ENCODE assay signal across 23 cellular contexts in the genomic region with DNA sequence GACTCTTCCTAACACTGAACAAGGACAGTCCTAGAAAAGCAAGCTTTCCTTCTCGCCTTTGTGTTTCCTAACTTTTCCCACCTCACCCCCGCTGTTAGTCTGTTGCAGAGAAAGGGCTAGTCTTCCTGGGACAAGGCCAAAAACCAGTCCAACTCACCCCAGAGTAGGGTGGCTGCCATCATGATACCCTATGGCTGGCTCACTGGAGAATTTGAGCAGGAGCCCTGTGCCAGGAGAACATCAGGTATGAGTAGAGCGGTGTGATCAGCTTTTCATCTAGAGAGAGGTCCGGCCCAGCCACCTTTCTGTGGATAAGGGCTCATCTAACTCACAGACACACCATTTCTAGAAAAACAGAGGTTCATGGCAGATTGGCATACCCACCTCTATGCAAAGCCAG. TPM values are rescaled to one million over a fixed set of nuclear protein-coding genes. Genes with fewer than 3 reads are reported as not detected.
DNase-seq lines count a peak whose midpoint lies in the region; ATAC-seq and TF ChIP-seq lines count a peak whose summit lies in the region.
"Had no signal": no experiment of that assay in that cellular context is flagged by ENCODE, and none has a peak within 500 bp of the region (broad histone marks: within the 10 kb centered on the region; RNA-seq: fewer than 3 reads in every experiment).

No MANE protein-coding gene starts in this region.

- no peak overlapping the region for H3K4me3 Mint-ChIP-seq in activated B cell treated with CpG ODN at 0.5 μM for 24 hours
- H3K4me3 Mint-ChIP-seq: activated naive CD4-positive, alpha-beta T cell treated with anti-CD3 and anti-CD28 coated beads, Interleukin-2, amount 10 ng/mL, durations not matched to agents 7 days and 5 days; neural progenitor cell; stimulated activated naive B cell treated with anti-CD40 and anti-IgM and Interleukin-4, amounts not matched to agents 10 μg/mL and 1 μg/mL and 100 μg/mL, for 72 hours had no signal

- H4K8ac ChIP-seq in mesenchymal stem cell (ENCODE audit: low read length), result peak overlapping the region; percentile 35

- H3K79me2 ChIP-seq in smooth muscle cell (ENCODE audit: low read depth), result peaks cover 19% of the 10 kb centered on the region

- no peak for TF ChIP-seq POLR2A in upper lobe of left lung (IDR thresholded peaks at IDR 0.05)

- DNase-seq in activated B cell treated with CpG ODN at 0.5 μM for 24 hours (no peak), mesenchymal stem cell (no peak), smooth muscle cell (lab: John Stamatoyannopoulos, UW; ENCODE audit: unreplicated experiment) (no peak), upper lobe of left lung (no peak), NCI-H510A (lab: John Stamatoyannopoulos, UW) (no peak)
- DNase-seq in stimulated activated naive CD4-positive, alpha-beta T cell treated with Interleukin-2 at 50 U/mL for 16 hours (lab: John Stamatoyannopoulos, UW), result no peak
- DNase-seq: activated CD4-positive, alpha-beta T cell treated with anti-CD3 and anti-CD28 coated beads, Interleukin-2, amount 50 U/mL, for 4 hours; activated naive CD4-positive, alpha-beta T cell treated with anti-CD3 and anti-CD28 coated beads, Interleukin-2, amount 10 ng/mL, durations not matched to agents 7 days and 5 days; DMS153; hypothalamus; kidney; NCI-H1436 treated with DMSO at 0.1 percent for 48 hours; NCI-H2171; NCI-H774; SIG-M5; stimulated activated naive B cell treated with anti-CD40 and anti-IgM and Interleukin-4, amounts not matched to agents 10 μg/mL and 1 μg/mL and 100 μg/mL, for 72 hours; T-helper 2 cell had no signal

- peak overlapping the region in 1 of 2 experiments; percentile 24 for H3K4ac ChIP-seq in mesenchymal stem cell (ENCODE audit: low read depth in 1 of 2, low read length in 2 of 2)

- intact Hi-C loops in activated B cell treated with CpG ODN at 0.5 μM for 24 hours (cut with micrococcal nuclease), result no loop called here

- no peak overlapping the region for H3K14ac ChIP-seq in mesenchymal stem cell (ENCODE audit: low read length in 2 of 2)

- H2AFZ ChIP-seq in mesenchymal stem cell (ENCODE audit: low read depth, low read length), result no peak overlapping the region
- no peak overlapping the region for H2AFZ ChIP-seq in smooth muscle cell (ENCODE audit: low read depth)
- H2AFZ ChIP-seq: neural progenitor cell had no signal

- H3K9me3 Mint-ChIP-seq in activated B cell treated with CpG ODN at 0.5 μM for 24 hours, result no peaks in the 10 kb centered on the region

- H3K4me1 ChIP-seq in BLaER1 (peaks cover 93% of the 10 kb centered on the region), mesenchymal stem cell (ENCODE audit: control insufficient read depth, insufficient read depth, low read depth, low read length) (peaks cover 38% of the 10 kb centered on the region), smooth muscle cell (ENCODE audit: low read depth) (peaks cover 19% of the 10 kb centered on the region), upper lobe of left lung (peaks cover 39 to 63% (median 46%) of the 10 kb centered on the region in 4 donors)

- peak overlapping the region; percentile 44 for H4K91ac ChIP-seq in mesenchymal stem cell (ENCODE audit: low read length)

- H2AK5ac ChIP-seq in mesenchymal stem cell (ENCODE audit: low read length, severe bottlenecking), result peak overlapping the region; percentile 53

- peak overlapping the region; percentile 38 to 92 for H2BK12ac ChIP-seq in mesenchymal stem cell (ENCODE audit: low read length in 2 of 2)

- no peaks in the 10 kb centered on the region for H4K20me1 ChIP-seq in BLaER1
- no peaks in the 10 kb centered on the region for H4K20me1 ChIP-seq in smooth muscle cell (ENCODE audit: low read depth)

- peaks cover 5% of the 10 kb centered on the region for H3F3A ChIP-seq in smooth muscle cell (ENCODE audit: low read depth)

- H3K79me1 ChIP-seq in mesenchymal stem cell (replicated peaks; ENCODE audit: low read length, poor library complexity, severe bottlenecking), result peaks cover 26% of the 10 kb centered on the region

- no peak overlapping the region for H2BK15ac ChIP-seq in mesenchymal stem cell (ENCODE audit: low read depth, poor library complexity, severe bottlenecking)

- H3K23ac ChIP-seq in mesenchymal stem cell (ENCODE audit: low read length in 2 of 2), result no peak overlapping the region

- H3K4me1 Mint-ChIP-seq in activated B cell treated with CpG ODN at 0.5 μM for 24 hours, result peaks cover 96% of the 10 kb centered on the region

- no peaks in the 10 kb centered on the region for H3K27me3 Mint-ChIP-seq in activated B cell treated with CpG ODN at 0.5 μM for 24 hours
- H3K27me3 Mint-ChIP-seq: stimulated activated naive B cell treated with anti-CD40 and anti-IgM and Interleukin-4, amounts not matched to agents 10 μg/mL and 1 μg/mL and 100 μg/mL, for 72 hours had no signal

- CTCF ChIA-PET in activated B cell treated with CpG ODN at 0.5 μM for 24 hours (lab: Charles Lee), result no interaction called here

- H3K4me3 ChIP-seq in BLaER1 (no peak overlapping the region), mesenchymal stem cell (ENCODE audit: insufficient read depth in 1 of 2, low read depth in 1 of 2, low read length in 2 of 2) (no peak overlapping the region), smooth muscle cell (no peak overlapping the region), upper lobe of left lung (no peak overlapping the region)
- H3K4me3 ChIP-seq: neural progenitor cell had no signal

- peaks cover 15% of the 10 kb centered on the region for H3K9me3 ChIP-seq in BLaER1
- H3K9me3 ChIP-seq in mesenchymal stem cell (ENCODE audit: control insufficient read depth, low read length), result no peaks in the 10 kb centered on the region
- H3K9me3 ChIP-seq in smooth muscle cell (replicated peaks; ENCODE audit: low read depth), result no peaks in the 10 kb centered on the region
- no peaks in the 10 kb centered on the region for H3K9me3 ChIP-seq in upper lobe of left lung

- H3K36me3 ChIP-seq in BLaER1 (no peaks in the 10 kb centered on the region), mesenchymal stem cell (ENCODE audit: control insufficient read depth in 1 of 2, insufficient read depth in 2 of 2, low read depth in 1 of 2, low read length in 2 of 2) (no peaks in the 10 kb centered on the region), smooth muscle cell (ENCODE audit: low read depth) (no peaks in the 10 kb centered on the region), upper lobe of left lung (no peaks in the 10 kb centered on the region)
- H3K36me3 ChIP-seq: neural progenitor cell had no signal

- POLR2A ChIA-PET in activated B cell treated with CpG ODN at 0.5 μM for 24 hours (lab: Charles Lee), result interaction anchor here (1.6 to 23.4 kb wide), 2 partner anchors 19 to 303 kb away, joined by 6 to 2953 read pairs; a partner anchor contains a TSS

- no peak for TF ChIP-seq EP300 in upper lobe of left lung (IDR thresholded peaks at IDR 0.05)

- H3K4me2 ChIP-seq in BLaER1 (peak overlapping the region; percentile 10; the same call in 1 of the 2 replicates), mesenchymal stem cell (ENCODE audit: low read length, poor library complexity, severe bottlenecking) (no peak overlapping the region), smooth muscle cell (no peak overlapping the region)
- H3K4me2 ChIP-seq: neural progenitor cell had no signal

- H3K27ac ChIP-seq in BLaER1, result no peak overlapping the region
- H3K27ac ChIP-seq in mesenchymal stem cell (ENCODE audit: low read length, poor library complexity, severe bottlenecking), result no peak overlapping the region
- peak overlapping the region; percentile 41 for H3K27ac ChIP-seq in smooth muscle cell (ENCODE audit: low read depth)
- peak overlapping the region in 2 of 4 donors; percentile 45 to 84 for H3K27ac ChIP-seq in upper lobe of left lung
- H3K27ac ChIP-seq: neural progenitor cell, VCaP had no signal

- peak overlapping the region; percentile 54 for H2BK120ac ChIP-seq in mesenchymal stem cell (ENCODE audit: low read depth, low read length)

- no peaks in the 10 kb centered on the region for H3K27me3 ChIP-seq in BLaER1
- no peaks in the 10 kb centered on the region for H3K27me3 ChIP-seq in mesenchymal stem cell (ENCODE audit: control insufficient read depth in 1 of 2, insufficient read depth in 1 of 2, low read length in 2 of 2)
- no peaks in the 10 kb centered on the region for H3K27me3 ChIP-seq in smooth muscle cell (ENCODE audit: low read depth)
- H3K27me3 ChIP-seq in upper lobe of left lung, result no peaks in the 10 kb centered on the region
- H3K27me3 ChIP-seq: neural progenitor cell had no signal

- TF ChIP-seq CTCF in activated B cell treated with CpG ODN at 0.5 μM for 24 hours (IDR thresholded peaks at IDR 0.05) (no peak), smooth muscle cell (IDR thresholded peaks at IDR 0.05; ENCODE audit: borderline replicate concordance, insufficient read depth, poor library complexity, severe bottlenecking) (no peak), upper lobe of left lung (IDR thresholded peaks at IDR 0.05) (no peak)

- H3K9ac ChIP-seq in BLaER1 (no peak overlapping the region), mesenchymal stem cell (ENCODE audit: low read length) (no peak overlapping the region), smooth muscle cell (ENCODE audit: low read depth) (no peak overlapping the region)
- H3K9ac ChIP-seq: neural progenitor cell had no signal

- H3K36me3 Mint-ChIP-seq in activated B cell treated with CpG ODN at 0.5 μM for 24 hours (ENCODE audit: low read depth), result peaks cover under 1% of the 10 kb centered on the region

- H3K18ac ChIP-seq in mesenchymal stem cell (ENCODE audit: low read depth in 1 of 2, low read length in 2 of 2), result peak overlapping the region; percentile 28 to 93

- H3K27ac Mint-ChIP-seq in activated B cell treated with CpG ODN at 0.5 μM for 24 hours, result peak overlapping the region; percentile 50
- H3K27ac Mint-ChIP-seq: activated naive CD4-positive, alpha-beta T cell treated with anti-CD3 and anti-CD28 coated beads, Interleukin-2, amount 10 ng/mL, durations not matched to agents 7 days and 5 days; CD14-positive monocyte had no signal

- no peak overlapping the region for H2BK5ac ChIP-seq in mesenchymal stem cell (ENCODE audit: low read depth, low read length, poor library complexity, severe bottlenecking)

- 93% methylated on average over 4 of the region's 4 CpGs for WGBS in mesenchymal stem cell
- WGBS in smooth muscle cell (ENCODE audit: low lambda C conversion rate), result 97% methylated on average over 4 of the region's 4 CpGs
- WGBS in upper lobe of left lung, 2 donors, result 85 to 97% methylated on average over 2 to 4 of the region's 4 CpGs

- no peak for ATAC-seq in activated B cell treated with CpG ODN at 0.5 μM for 24 hours (ENCODE audit: low read depth)
- no peak for ATAC-seq in GM18498 (IDR thresholded peaks at IDR 0.05; ENCODE audit: unreplicated experiment)
- no peak for ATAC-seq in upper lobe of left lung (ENCODE audit: low FRiP score in 2 of 2)
- ATAC-seq: HepG2; stimulated activated naive B cell treated with anti-CD40 and anti-IgM and Interleukin-4, amounts not matched to agents 10 μg/mL and 1 μg/mL and 100 μg/mL, for 72 hours had no signal

RNA-seq across cellular contexts. Expression of a gene that starts 16.7 kb away (rescaled TPM):
- total RNA-seq in activated B cell treated with CpG ODN at 0.5 μM for 24 hours (814 and 884 TPM in 2 replicates), smooth muscle cell (133 and 166 TPM in 2 replicates), upper lobe of left lung (100 to 1,000 TPM; 268 to 511 (median 385) TPM)
- polyA plus RNA-seq in mesenchymal stem cell (2013, experiment 1 of 2), result 407 TPM
- polyA plus RNA-seq in mesenchymal stem cell (2013, experiment 2 of 2), result 408 TPM
- polyA plus RNA-seq in smooth muscle cell, result 418 and 450 TPM in 2 replicates
